Comparison of ENCODE assay signal across 3 cellular contexts in genomic region chr9:38242151-38242550, GRCh38.
DNase-seq lines count a peak whose midpoint lies in the region; ATAC-seq and TF ChIP-seq lines count a peak whose summit lies in the region.
"Not testable (repeated sequence)": the region's sequence is repeated elsewhere in the genome, so short reads cannot be mapped to it uniquely, and the experiment has no call there.

No MANE protein-coding gene starts in this region.

- H3K4me1 Mint-ChIP-seq in activated CD8-positive, alpha-beta memory T cell treated with anti-CD3 and anti-CD28 coated beads, Interleukin-2, amount 10 ng/mL, durations not matched to agents 7 days and 5 days; osteocyte (ENCODE audit: unreplicated experiment): not testable (repeated sequence)

- TF ChIP-seq CTCF in osteocyte (IDR thresholded peaks at IDR 0.05): not testable (repeated sequence)

- H3K27ac Mint-ChIP-seq in activated CD8-positive, alpha-beta memory T cell treated with anti-CD3 and anti-CD28 coated beads, Interleukin-2, amount 10 ng/mL, durations not matched to agents 7 days and 5 days; osteocyte (ENCODE audit: unreplicated experiment): not testable (repeated sequence)

- H3K4me3 Mint-ChIP-seq in activated CD8-positive, alpha-beta memory T cell treated with anti-CD3 and anti-CD28 coated beads, Interleukin-2, amount 10 ng/mL, durations not matched to agents 7 days and 5 days; osteocyte (ENCODE audit: unreplicated experiment): not testable (repeated sequence)

- H3K36me3 Mint-ChIP-seq in activated CD8-positive, alpha-beta memory T cell treated with anti-CD3 and anti-CD28 coated beads, Interleukin-2, amount 10 ng/mL, durations not matched to agents 7 days and 5 days; osteocyte (ENCODE audit: unreplicated experiment): not testable (repeated sequence)

- peak; percentile 5 for DNase-seq in activated CD8-positive, alpha-beta memory T cell treated with anti-CD3 and anti-CD28 coated beads, Interleukin-2, amount 10 ng/mL, durations not matched to agents 7 days and 5 days
- peak; percentile 45 for DNase-seq in mesenteric fat pad (ENCODE audit: low spot score)
- DNase-seq in osteocyte (ENCODE audit: extremely low spot score, unreplicated experiment): peak; percentile 75

- H3K9me3 Mint-ChIP-seq in activated CD8-positive, alpha-beta memory T cell treated with anti-CD3 and anti-CD28 coated beads, Interleukin-2, amount 10 ng/mL, durations not matched to agents 7 days and 5 days (ENCODE audit: low read depth); osteocyte (ENCODE audit: unreplicated experiment): not testable (repeated sequence)

- CTCF ChIA-PET in activated CD8-positive, alpha-beta memory T cell treated with anti-CD3 and anti-CD28 coated beads, Interleukin-2, amount 10 ng/mL, durations not matched to agents 7 days and 5 days (lab: Charles Lee): not testable (repeated sequence)

- not testable (repeated sequence) for H3K27me3 Mint-ChIP-seq in activated CD8-positive, alpha-beta memory T cell treated with anti-CD3 and anti-CD28 coated beads, Interleukin-2, amount 10 ng/mL, durations not matched to agents 7 days and 5 days
- H3K27me3 Mint-ChIP-seq in osteocyte (ENCODE audit: unreplicated experiment): peaks cover 32% of the 10 kb centered on the region

- ATAC-seq in activated CD8-positive, alpha-beta memory T cell treated with anti-CD3 and anti-CD28 coated beads, Interleukin-2, amount 10 ng/mL, durations not matched to agents 7 days and 5 days: not testable (repeated sequence)

Comparison
In these comparisons a context has a peak if more than half of its experiments do, and no peak if none do; other contexts are left out.
1. DNase-seq: peak in every context shown above with its lines; median percentile 75 in osteocyte; 45 in mesenteric fat pad; 5 in activated CD8-positive, alpha-beta memory T cell treated with anti-CD3 and anti-CD28 coated beads, Interleukin-2, amount 10 ng/mL, durations not matched to agents 7 days and 5 days.